ENCODE assay signal across 14 cellular contexts in genomic region chr4:25299476-25300203, GRCh38. TPM values are rescaled to one million over a fixed set of nuclear protein-coding genes. Genes with fewer than 3 reads are reported as not detected.
DNase-seq lines count a peak whose midpoint lies in the region; ATAC-seq, FAIRE-seq and TF ChIP-seq lines count a peak whose summit lies in the region.
"Had no signal": no experiment of that assay in that cellular context is flagged by ENCODE, and none has a peak within 500 bp of the region (broad histone marks: within the 10 kb centered on the region; RNA-seq: fewer than 3 reads in every experiment).

No MANE protein-coding gene starts in this region.

- TF ChIP-seq RAD21 in HepG2 (CRISPR knock-in tag; IDR thresholded peaks at IDR 0.05), result no peak

- no peaks in the 10 kb centered on the region for H3K4me1 Mint-ChIP-seq in MCF 10A (ENCODE audit: insufficient read depth, unreplicated experiment)
- peaks cover 9% of the 10 kb centered on the region for H3K4me1 Mint-ChIP-seq in stimulated activated naive CD8-positive, alpha-beta T cell treated with anti-CD3 and anti-CD28 coated beads, Interleukin-15, amount 100 ng/mL, for 72 hours

- H3K36me3 Mint-ChIP-seq in MCF 10A (ENCODE audit: insufficient read depth, unreplicated experiment), result peaks cover 4% of the 10 kb centered on the region
- H3K36me3 Mint-ChIP-seq: activated CD4-positive, alpha-beta memory T cell treated with anti-CD3 and anti-CD28 coated beads for 36 hours had no signal

- H3K4me1 ChIP-seq in body of pancreas, result peaks cover 14% of the 10 kb centered on the region
- H3K4me1 ChIP-seq in HepG2 (ENCODE audit: insufficient read depth, low read length), result peaks cover 15% of the 10 kb centered on the region
- H3K4me1 ChIP-seq: Peyer's patch had no signal

- H3K4me3 ChIP-seq in body of pancreas (no peak overlapping the region), HepG2 (replicated peaks in 1 of 3; ENCODE audit: insufficient read depth in 1 of 3, low read depth in 2 of 3, low read length in 3 of 3) (peak overlapping the region in 2 of 3 experiments; percentile 21 to 27; a peak in 2 of 6 replicates)
- H3K4me3 ChIP-seq: Peyer's patch had no signal

- CTCF ChIA-PET in MCF 10A (lab: Yijun Ruan, JAX), result interaction anchor here (1.6 to 4.5 kb wide), 2 partner anchors 11 to 13 kb away, joined by 8 to 22 read pairs; partner anchors contain the start of gene ZCCHC4
- CTCF ChIA-PET in HepG2 (lab: Yijun Ruan, JAX; ENCODE audit: low intra/inter-chr PET ratio, low total read pairs), result no interaction called here

- no peaks in the 10 kb centered on the region for H3K9me3 Mint-ChIP-seq in MCF 10A (ENCODE audit: unreplicated experiment)
- H3K9me3 Mint-ChIP-seq in stimulated activated naive CD8-positive, alpha-beta T cell treated with anti-CD3 and anti-CD28 coated beads, Interleukin-15, amount 100 ng/mL, for 72 hours, result no peaks in the 10 kb centered on the region
- H3K9me3 Mint-ChIP-seq: activated CD4-positive, alpha-beta memory T cell treated with anti-CD3 and anti-CD28 coated beads for 36 hours had no signal

- no peak overlapping the region for H3K27ac Mint-ChIP-seq in MCF 10A (ENCODE audit: low read depth, unreplicated experiment)
- H3K27ac Mint-ChIP-seq in stimulated activated naive CD8-positive, alpha-beta T cell treated with anti-CD3 and anti-CD28 coated beads, Interleukin-15, amount 100 ng/mL, for 72 hours, result no peak overlapping the region
- H3K27ac Mint-ChIP-seq: activated CD4-positive, alpha-beta memory T cell treated with anti-CD3 and anti-CD28 coated beads for 36 hours had no signal

- H2AFZ ChIP-seq in HepG2 (ENCODE audit: low read length), result peak overlapping the region; percentile 54

- TF ChIP-seq EP300 in HepG2 (IDR thresholded peaks at IDR 0.05; ENCODE audit: low read depth in 2 of 2, low read length in 2 of 2) (no peak), HepG2 (CRISPR knock-in tag; IDR thresholded peaks at IDR 0.05; ENCODE audit: borderline replicate concordance) (no peak)

- peak; percentile 9 to 83 for DNase-seq in T47D (ENCODE audit: low read depth in 1 of 2, low spot score in 1 of 2)
- DNase-seq in MCF 10A (ENCODE audit: unreplicated experiment), result no peak
- peak; percentile 48 to 74 (median 72) for DNase-seq in body of pancreas
- peak; percentile 43 for DNase-seq in HepG2 (ENCODE audit: low spot score)
- DNase-seq in ureter (ENCODE audit: low spot score), result peak; percentile 55
- DNase-seq in stimulated activated naive CD8-positive, alpha-beta T cell treated with anti-CD3 and anti-CD28 coated beads, Interleukin-15, amount 100 ng/mL, for 72 hours, result no peak
- no peak for DNase-seq in HCEC 1CT
- no peak for DNase-seq in stimulated activated naive CD4-positive, alpha-beta T cell treated with Interleukin-2 at 50 U/mL for 16 hours (lab: John Stamatoyannopoulos, UW)
- DNase-seq: activated CD4-positive, alpha-beta memory T cell treated with anti-CD3 and anti-CD28 coated beads for 36 hours; activated effector memory CD4-positive, alpha-beta T cell treated with Interleukin-2 at 50 U/mL for 16 hours; effector memory CD4-positive, alpha-beta T cell; NCI-H2227 treated with DMSO at 0.1 percent for 48 hours; occipital lobe; Peyer's patch had no signal

- no peak overlapping the region for H3K4me3 Mint-ChIP-seq in MCF 10A (ENCODE audit: unreplicated experiment)
- no peak overlapping the region for H3K4me3 Mint-ChIP-seq in stimulated activated naive CD8-positive, alpha-beta T cell treated with anti-CD3 and anti-CD28 coated beads, Interleukin-15, amount 100 ng/mL, for 72 hours
- H3K4me3 Mint-ChIP-seq: activated CD4-positive, alpha-beta memory T cell treated with anti-CD3 and anti-CD28 coated beads for 36 hours had no signal

- H3K27me3 ChIP-seq in body of pancreas (no peaks in the 10 kb centered on the region), HepG2 (ENCODE audit: control insufficient read depth in 1 of 2, insufficient read depth in 2 of 2, low read length in 2 of 2) (peaks cover 0 to 1% of the 10 kb centered on the region in 2 experiments; a peak in 1 of 5 replicates)
- H3K27me3 ChIP-seq: Peyer's patch had no signal

- H3K79me2 ChIP-seq in HepG2 (ENCODE audit: insufficient read depth, low read length), result no peaks in the 10 kb centered on the region

- no peaks in the 10 kb centered on the region for H3K36me3 ChIP-seq in body of pancreas (replicated peaks in 1 of 2; ENCODE audit: insufficient read depth in 1 of 2, low read depth in 2 of 2)
- H3K36me3 ChIP-seq in HepG2 (replicated peaks in 1 of 2; ENCODE audit: control insufficient read depth in 1 of 2, insufficient read depth in 2 of 2, low read length in 2 of 2), result no peaks in the 10 kb centered on the region
- H3K36me3 ChIP-seq: Peyer's patch had no signal

- 16% methylated on average over 9 to 10 of the region's 10 CpGs for WGBS in body of pancreas, 2 donors
- 2% methylated on average over 9 of the region's 10 CpGs for WGBS in HepG2 (ENCODE audit: low lambda C conversion rate)

- TF ChIP-seq POLR2A in body of pancreas (IDR thresholded peaks at IDR 0.05) (no peak), HepG2 (IDR thresholded peaks at IDR 0.05; ENCODE audit: insufficient read depth in 1 of 2, low read depth in 2 of 2, low read length in 2 of 2) (no peak)

- POLR2A ChIA-PET in MCF 10A (lab: Yijun Ruan, JAX), result interaction anchor here (1.7 kb wide), 1 partner anchor 10 kb away, joined by 5 read pairs; no protein-coding TSS in a partner anchor
- POLR2A ChIA-PET in HepG2 (lab: Yijun Ruan, JAX), result interaction anchor here (1.4 kb wide), 1 partner anchor 13 kb away, joined by 6 read pairs; the partner anchor contains the start of gene ZCCHC4

- BruUV-seq in MCF 10A (replicated peaks; lab: Mats Ljungman, UMichigan), result no TSS peak
- no TSS peak for BruUV-seq in HepG2 (replicated peaks; lab: Mats Ljungman, UMichigan)

- ATAC-seq in body of pancreas (peak; percentile 90), HepG2 (peak; percentile 73)
- no peak for ATAC-seq in stimulated activated naive CD8-positive, alpha-beta T cell treated with anti-CD3 and anti-CD28 coated beads, Interleukin-15, amount 100 ng/mL, for 72 hours

- intact Hi-C loops in MCF 10A (cut with micrococcal nuclease) (no loop called here), body of pancreas (cut with DNase I) (loop anchor here (10.0 kb wide), 1 partner anchor 55 kb away; no protein-coding TSS in a partner anchor), HepG2 (cut with micrococcal nuclease; ENCODE audit: unreplicated experiment) (no loop called here)

- no peaks in the 10 kb centered on the region for H4K20me1 ChIP-seq in HepG2 (ENCODE audit: insufficient read depth, low read length)

- no peak for FAIRE-seq in HepG2 (lab: Jason Lieb, UNC)

- in situ Hi-C loops in T47D (cut with HindIII; ENCODE audit: low pct_unique_long_range_greater_than_20kb, low sequenced_read_pairs) (no loop called here), HepG2 (cut with HindIII; ENCODE audit: extremely low pct_ligation_motif_present, low pct_unique_long_range_greater_than_20kb) (no loop called here)

- H3K9ac ChIP-seq in HepG2 (ENCODE audit: insufficient read depth, low read depth, low read length), result no peak overlapping the region

- H3K27ac ChIP-seq in body of pancreas (peak overlapping the region; percentile 23 to 59 (median 56)), HepG2 (ENCODE audit: extremely low read length, insufficient read depth, low read length) (no peak overlapping the region)
- H3K27ac ChIP-seq: Peyer's patch had no signal

- TF ChIP-seq CTCF in MCF 10A (IDR thresholded peaks at IDR 0.05; ENCODE audit: unreplicated experiment) (no peak), body of pancreas (IDR thresholded peaks at IDR 0.05) (peak in 3 of 7 experiments; percentile 27 to 44 (median 40)), HepG2 (CRISPR knock-in tag; IDR thresholded peaks at IDR 0.05) (no peak)

- peak overlapping the region; percentile 67 for H3K4me2 ChIP-seq in HepG2 (ENCODE audit: low read depth, low read length)

- peaks cover 11% of the 10 kb centered on the region for H3K27me3 Mint-ChIP-seq in MCF 10A (ENCODE audit: insufficient read depth, unreplicated experiment)
- H3K27me3 Mint-ChIP-seq in stimulated activated naive CD8-positive, alpha-beta T cell treated with anti-CD3 and anti-CD28 coated beads, Interleukin-15, amount 100 ng/mL, for 72 hours, result peaks cover 47% of the 10 kb centered on the region

- H3K9me3 ChIP-seq in body of pancreas (no peaks in the 10 kb centered on the region), HepG2 (ENCODE audit: low read length) (no peaks in the 10 kb centered on the region)
- H3K9me3 ChIP-seq: Peyer's patch had no signal

TF ChIP-seq in HepG2, 621 proteins besides CTCF, POLR2A, EP300 and RAD21 (continues in another document):
- no peak for TF ChIP-seq EEA1 (CRISPR knock-in tag; IDR thresholded peaks at IDR 0.05; ENCODE audit: borderline replicate concordance)
- peak; percentile 21; the same call in 1 of the 2 replicates for TF ChIP-seq SAP130 (CRISPR knock-in tag; IDR thresholded peaks at IDR 0.05; ENCODE audit: low read depth)
- TF ChIP-seq GATAD2A (CRISPR knock-in tag; IDR thresholded peaks at IDR 0.05), result 0 out of 2 replicates have a peak, but pooled peaks have one; percentile 21
- TF ChIP-seq ZEB1 (IDR thresholded peaks at IDR 0.05; ENCODE audit: insufficient replicate concordance, low read depth), result peak; percentile 88

RNA-seq across cellular contexts. Expression of gene ZCCHC4, which starts 12.9 kb away (rescaled TPM):
- total RNA-seq in MCF 10A (2022), result 7.7 and 9.7 TPM in 2 replicates
- total RNA-seq in body of pancreas, result 1 to 10 TPM; 5.2 to 9.2 TPM
- total RNA-seq in HepG2 (2016; rRNA removed; fragmentation: Illumina TruSeq; extraction: Trizol), result 15.0 and 16.9 TPM in 2 replicates
- 12.1 and 12.6 TPM in 2 replicates for total RNA-seq in HepG2 (2016; cell fraction: cytosol; rRNA removed; fragmentation: Illumina TruSeq; extraction: Trizol; ENCODE audit: low read depth)
- 14.8 and 16.4 TPM in 2 replicates for total RNA-seq in HepG2 (2016; cell fraction: insoluble cytoplasmic fraction; rRNA removed; fragmentation: Illumina TruSeq; extraction: Trizol)
- 6.9 and 9.6 TPM in 2 replicates for total RNA-seq in HepG2 (2016; cell fraction: membrane; rRNA removed; fragmentation: Illumina TruSeq; extraction: Trizol)
- total RNA-seq in HepG2 (2016; cell fraction: nucleus; rRNA removed; fragmentation: Illumina TruSeq; extraction: Trizol), result 17.4 and 19.8 TPM in 2 replicates
- 10.4 and 13.2 TPM in 2 replicates for polyA plus RNA-seq in HepG2 (2011; rRNA removed)
- 6.0 and 7.9 TPM in 2 replicates for polyA plus RNA-seq in HepG2 (2011; cell fraction: cytosol; rRNA removed)
- 7.9 and 11.6 TPM in 2 replicates for polyA plus RNA-seq in HepG2 (2011; cell fraction: nucleus; rRNA removed)
- polyA plus RNA-seq in HepG2 (2012), result 6.0 and 7.5 TPM in 2 replicates
- 0.93 and 1.2 TPM in 2 replicates for polyA plus RNA-seq in HepG2 (2016; cell fraction: cytosol; fragmentation: Illumina TruSeq; extraction: Trizol; ENCODE audit: low read depth)
- 13.4 and 14.0 TPM in 2 replicates for polyA plus RNA-seq in HepG2 (2016; cell fraction: insoluble cytoplasmic fraction; fragmentation: Illumina TruSeq; extraction: Trizol; ENCODE audit: low read depth)
- polyA plus RNA-seq in HepG2 (2016; cell fraction: membrane; fragmentation: Illumina TruSeq; extraction: Trizol; ENCODE audit: low read depth), result 2.5 and 2.6 TPM in 2 replicates
- polyA plus RNA-seq in HepG2 (2016; cell fraction: nucleus; fragmentation: Illumina TruSeq; extraction: Trizol; ENCODE audit: insufficient read depth, low read depth), result 18.4 and 20.1 TPM in 2 replicates
- 8.2 and 9.8 TPM in 2 replicates for polyA minus RNA-seq in HepG2 (2011; rRNA and poly(A)+ RNA removed; ENCODE audit: low replicate concordance)
- polyA minus RNA-seq in HepG2 (2011; cell fraction: cytosol; rRNA and poly(A)+ RNA removed), result 6.8 and 9.1 TPM in 2 replicates
- polyA minus RNA-seq in HepG2 (2011; cell fraction: nucleus; rRNA and poly(A)+ RNA removed), result 54.5 and 56.7 TPM in 2 replicates
- 14.2 TPM for total RNA-seq in ureter

Comparison
In these comparisons a context has a peak if more than half of its experiments do, and no peak if none do; other contexts are left out.
1. DNase-seq: peak in T47D (2 of 2), body of pancreas (4 of 4), HepG2 (single experiment) and ureter (single experiment); none in MCF 10A (single experiment), stimulated activated naive CD8-positive, alpha-beta T cell treated with anti-CD3 and anti-CD28 coated beads, Interleukin-15, amount 100 ng/mL, for 72 hours (0 of 2), HCEC 1CT (single experiment) and stimulated activated naive CD4-positive, alpha-beta T cell treated with Interleukin-2 at 50 U/mL for 16 hours (single experiment).
2. H3K4me3 ChIP-seq: peak in HepG2 (2 of 3); none in body of pancreas (0 of 2).